Comparison of ENCODE assay signal across 27 cellular contexts in genomic region chr7:26779978-26780595, GRCh38.
"Had no signal": no experiment of that assay in that cellular context is flagged by ENCODE, and none has a peak within 500 bp of the region (broad histone marks: within the 10 kb centered on the region; RNA-seq: fewer than 3 reads in every experiment).

No MANE protein-coding gene starts in this region.

- H3K9me3 Mint-ChIP-seq: natural killer cell; nephron; neural progenitor cell; stimulated activated effector memory CD8-positive, alpha-beta T cell treated with anti-CD3 and anti-CD28 coated beads, Interleukin-12 subunit alpha, Interleukin-12 subunit beta, amount 100 ng/mL, for 72 hours; stimulated activated naive B cell treated with anti-CD40 and anti-IgM and Interleukin-4, amounts not matched to agents 10 μg/mL and 1 μg/mL and 100 μg/mL, for 72 hours; stimulated activated naive CD8-positive, alpha-beta T cell treated with anti-CD3 and anti-CD28 coated beads, Interleukin-15, amount 100 ng/mL, for 72 hours; type B pancreatic cell had no signal

- H3K4me3 Mint-ChIP-seq: natural killer cell; nephron; neural progenitor cell; stimulated activated effector memory CD8-positive, alpha-beta T cell treated with anti-CD3 and anti-CD28 coated beads, Interleukin-12 subunit alpha, Interleukin-12 subunit beta, amount 100 ng/mL, for 72 hours; stimulated activated naive B cell treated with anti-CD40 and anti-IgM and Interleukin-4, amounts not matched to agents 10 μg/mL and 1 μg/mL and 100 μg/mL, for 72 hours; stimulated activated naive CD8-positive, alpha-beta T cell treated with anti-CD3 and anti-CD28 coated beads, Interleukin-15, amount 100 ng/mL, for 72 hours; type B pancreatic cell had no signal

- DNase-seq: natural killer cell; occipital lobe; ovary; posterior cingulate gyrus; psoas muscle; right cardiac atrium; right lobe of liver; sigmoid colon; small intestine; stimulated activated CD4-positive, alpha-beta T cell treated with anti-CD3 and anti-CD28 coated beads, Interleukin-15, amount 100 ng/mL, for 24 hours; stimulated activated CD4-positive, alpha-beta T cell treated with anti-CD3 and anti-CD28 coated beads, Interleukin-2, amount 100 ng/mL, for 24 hours; stimulated activated CD4-positive, alpha-beta T cell treated with anti-CD3 and anti-CD28 coated beads, Interleukin-2, amount 100 ng/mL, for 48 hours; stimulated activated CD4-positive, alpha-beta T cell treated with anti-CD3 and anti-CD28 coated beads, Interleukin-4, amount 100 ng/mL, for 24 hours; stimulated activated naive B cell treated with anti-CD40 and anti-IgM and Interleukin-4, amounts not matched to agents 10 μg/mL and 1 μg/mL and 100 μg/mL, for 72 hours; stimulated activated naive CD8-positive, alpha-beta T cell treated with anti-CD3 and anti-CD28 coated beads, Interleukin-15, amount 100 ng/mL, for 72 hours; stimulated activated naive CD8-positive, alpha-beta T cell treated with anti-CD3 and anti-CD28 coated beads, Interleukin-15, Interleukin-2, amounts not matched to agents 100 U/mL and 50 U/mL, for 24 hours; substantia nigra; testis; tibial artery; transverse colon; upper lobe of right lung; uterus had no signal

- H3K4me1 Mint-ChIP-seq: nephron; neural progenitor cell; stimulated activated effector memory CD8-positive, alpha-beta T cell treated with anti-CD3 and anti-CD28 coated beads, Interleukin-12 subunit alpha, Interleukin-12 subunit beta, amount 100 ng/mL, for 72 hours; stimulated activated naive CD8-positive, alpha-beta T cell treated with anti-CD3 and anti-CD28 coated beads, Interleukin-15, amount 100 ng/mL, for 72 hours had no signal

- H3K27ac Mint-ChIP-seq: natural killer cell; nephron; neural progenitor cell; progenitor cell of endocrine pancreas; stimulated activated effector memory CD8-positive, alpha-beta T cell treated with anti-CD3 and anti-CD28 coated beads, Interleukin-12 subunit alpha, Interleukin-12 subunit beta, amount 100 ng/mL, for 72 hours; stimulated activated naive B cell treated with anti-CD40 and anti-IgM and Interleukin-4, amounts not matched to agents 10 μg/mL and 1 μg/mL and 100 μg/mL, for 72 hours; stimulated activated naive CD8-positive, alpha-beta T cell treated with anti-CD3 and anti-CD28 coated beads, Interleukin-15, amount 100 ng/mL, for 72 hours; type B pancreatic cell had no signal

- ATAC-seq: natural killer cell; psoas muscle; right cardiac atrium; right lobe of liver; stimulated activated effector memory CD8-positive, alpha-beta T cell treated with anti-CD3 and anti-CD28 coated beads, Interleukin-12 subunit alpha, Interleukin-12 subunit beta, amount 100 ng/mL, for 72 hours; stimulated activated naive B cell treated with anti-CD40 and anti-IgM and Interleukin-4, amounts not matched to agents 10 μg/mL and 1 μg/mL and 100 μg/mL, for 72 hours; stimulated activated naive CD8-positive, alpha-beta T cell treated with anti-CD3 and anti-CD28 coated beads, Interleukin-15, amount 100 ng/mL, for 72 hours; stimulated activated naive CD8-positive, alpha-beta T cell treated with anti-CD3 and anti-CD28 coated beads, Interleukin-15, Interleukin-2, amounts not matched to agents 100 U/mL and 50 U/mL, for 24 hours; upper lobe of right lung had no signal

- H3K36me3 Mint-ChIP-seq: natural killer cell; neural progenitor cell; stimulated activated effector memory CD8-positive, alpha-beta T cell treated with anti-CD3 and anti-CD28 coated beads, Interleukin-12 subunit alpha, Interleukin-12 subunit beta, amount 100 ng/mL, for 72 hours had no signal

- H3K27me3 Mint-ChIP-seq: progenitor cell of endocrine pancreas; stimulated activated naive B cell treated with anti-CD40 and anti-IgM and Interleukin-4, amounts not matched to agents 10 μg/mL and 1 μg/mL and 100 μg/mL, for 72 hours; stimulated activated naive CD8-positive, alpha-beta T cell treated with anti-CD3 and anti-CD28 coated beads, Interleukin-15, amount 100 ng/mL, for 72 hours; type B pancreatic cell had no signal
